16 cellular contexts compared by ENCODE assay signal in genomic region chr12:40032433-40033259, GRCh38.
A peak's percentile ranks its signal among the peaks of the same experiment; 100 is the strongest.
DNase-seq lines count a peak whose midpoint lies in the region; ATAC-seq, FAIRE-seq and TF ChIP-seq lines count a peak whose summit lies in the region.
"Had no signal": no experiment of that assay in that cellular context is flagged by ENCODE, and none has a peak within 500 bp of the region (broad histone marks: within the 10 kb centered on the region; RNA-seq: fewer than 3 reads in every experiment).

No MANE protein-coding gene starts in this region.

- FAIRE-seq in urothelium cell line (lab: Jason Lieb, UNC), result peak; percentile 67

- H3K27ac ChIP-seq in heart left ventricle (no peak overlapping the region), right atrium auricular region (no peak overlapping the region), body of pancreas (peak overlapping the region in 3 of 4 donors; percentile 46 to 70 (median 57)), testis (no peak overlapping the region)
- H3K27ac ChIP-seq: neutrophil, skin epidermis had no signal

- intact Hi-C loops in heart left ventricle (cut with DNase I) (loop anchor here in 5 of 10 donors (1.0 to 5.0 kb wide), 3 partner anchors 74 to 75 kb away; partner anchors contain the start of gene SLC2A13 (in 5 of the 5)), body of pancreas (cut with DNase I) (no loop called here), left colon (cut with DNase I, micrococcal nuclease) (no loop called here), testis (cut with DNase I; ENCODE audit: low total_unique reads) (no loop called here)

- peaks cover 0 to under 1% (median 0%) of the 10 kb centered on the region in 9 donors for H3K36me3 ChIP-seq in heart left ventricle
- H3K36me3 ChIP-seq in right atrium auricular region, result no peaks in the 10 kb centered on the region
- no peaks in the 10 kb centered on the region for H3K36me3 ChIP-seq in body of pancreas (replicated peaks in 1 of 2; ENCODE audit: insufficient read depth in 1 of 2, low read depth in 2 of 2)
- H3K36me3 ChIP-seq in testis (ENCODE audit: low read depth, missing control alignments), result no peaks in the 10 kb centered on the region
- H3K36me3 ChIP-seq: neutrophil had no signal

- no peak for TF ChIP-seq POLR2A in heart left ventricle (IDR thresholded peaks at IDR 0.05)
- no peak for TF ChIP-seq POLR2A in body of pancreas (IDR thresholded peaks at IDR 0.05)
- TF ChIP-seq POLR2A in testis (IDR thresholded peaks at IDR 0.05), result no peak

- WGBS in heart left ventricle, 4 donors, result 71 to 86% (median 75%) methylated on average over 5 of the region's 5 CpGs
- 23 to 24% methylated on average over 5 of the region's 5 CpGs for WGBS in body of pancreas, 2 donors
- 81 to 87% methylated on average over 5 of the region's 5 CpGs for WGBS in testis, 2 donors

- TF ChIP-seq CTCF in heart left ventricle (IDR thresholded peaks at IDR 0.05) (no peak), right atrium auricular region (IDR thresholded peaks at IDR 0.05) (no peak), body of pancreas (IDR thresholded peaks at IDR 0.05) (no peak), testis (IDR thresholded peaks at IDR 0.05) (no peak)

- H3K9me3 ChIP-seq in heart left ventricle (no peaks in the 10 kb centered on the region), right atrium auricular region (no peaks in the 10 kb centered on the region), body of pancreas (no peaks in the 10 kb centered on the region), testis (no peaks in the 10 kb centered on the region)
- H3K9me3 ChIP-seq: neutrophil had no signal

- H3K27me3 ChIP-seq in heart left ventricle, result no peaks in the 10 kb centered on the region
- H3K27me3 ChIP-seq in right atrium auricular region, result no peaks in the 10 kb centered on the region
- H3K27me3 ChIP-seq in body of pancreas, result no peaks in the 10 kb centered on the region
- H3K27me3 ChIP-seq in testis, result no peaks in the 10 kb centered on the region
- H3K27me3 ChIP-seq: neutrophil had no signal

- H3K4me3 ChIP-seq in heart left ventricle (no peak overlapping the region), right atrium auricular region (no peak overlapping the region), body of pancreas (no peak overlapping the region), testis (no peak overlapping the region)
- H3K4me3 ChIP-seq: skin epidermis had no signal

- no peak for DNase-seq in heart left ventricle
- DNase-seq in right atrium auricular region (ENCODE audit: low spot score), result no peak
- peak in 1 of 4 donors; percentile 34 for DNase-seq in body of pancreas
- DNase-seq in left colon, result no peak
- DNase-seq in urothelium cell line (ENCODE audit: low spot score), result no peak
- no peak for DNase-seq in testis
- DNase-seq in NCI-H146 (lab: John Stamatoyannopoulos, UW), result no peak
- DNase-seq: activated CD4-positive, alpha-beta T cell treated with anti-CD3 and anti-CD28 coated beads, Interleukin-2, amount 10 ng/mL, durations not matched to agents 24 days and 14 days; activated T-cell treated with anti-CD3 and anti-CD28 coated beads, Interleukin-2, amount 50 U/mL, for 4 hours; NCI-H2107; SHP77; stimulated activated naive CD8-positive, alpha-beta T cell treated with anti-CD3 and anti-CD28 coated beads, Interleukin-15, Interleukin-2, amounts not matched to agents 100 U/mL and 50 U/mL, for 24 hours had no signal

- H3K4me1 ChIP-seq in heart left ventricle (peaks cover 0 to 9% (median 0%) of the 10 kb centered on the region in 12 donors), right atrium auricular region (peaks cover 0 to 4% of the 10 kb centered on the region in 2 donors), body of pancreas (peaks cover 39% of the 10 kb centered on the region), testis (no peaks in the 10 kb centered on the region)

- ATAC-seq in heart left ventricle, result peak in 3 of 4 donors; percentile 37 to 70 (median 48)
- peak; percentile 68 for ATAC-seq in body of pancreas
- ATAC-seq in left colon, result peak; percentile 66
- no peak for ATAC-seq in GM21723 (IDR thresholded peaks at IDR 0.05; ENCODE audit: unreplicated experiment)
- ATAC-seq: activated T-cell treated with anti-CD3 and anti-CD28 coated beads, Interleukin-2, amount 50 U/mL, for 4 hours; HCT116; stimulated activated naive CD8-positive, alpha-beta T cell treated with anti-CD3 and anti-CD28 coated beads, Interleukin-15, Interleukin-2, amounts not matched to agents 100 U/mL and 50 U/mL, for 24 hours had no signal

Comparison
In these comparisons a context has a peak if more than half of its experiments do, and no peak if none do; other contexts are left out.
1. H3K27ac ChIP-seq: peak in body of pancreas (3 of 4); none in heart left ventricle (0 of 12), right atrium auricular region (0 of 2) and testis (0 of 2).